Comparison of ENCODE assay signal across 33 cellular contexts in the genomic region with DNA sequence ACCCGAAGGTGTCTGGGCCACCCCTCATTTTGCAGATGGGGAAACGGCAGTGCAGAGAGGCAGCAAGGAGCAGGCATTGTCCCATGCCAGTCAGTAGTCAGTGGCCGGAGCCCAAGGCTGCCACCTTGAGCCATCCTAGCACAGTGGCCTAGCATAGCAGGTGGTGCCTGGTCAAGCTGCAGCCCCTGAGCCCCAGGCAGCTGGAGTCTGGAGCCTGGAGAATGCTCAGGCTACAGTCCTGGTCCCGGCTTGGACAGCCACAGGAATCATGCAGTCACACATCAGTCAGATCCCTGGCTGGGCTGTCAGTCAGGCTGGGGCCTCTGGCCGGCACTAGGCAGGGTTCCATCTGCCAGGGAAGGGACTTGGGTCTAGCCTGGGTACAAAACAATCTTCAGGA. TPM values are rescaled to one million over a fixed set of nuclear protein-coding genes. Genes with fewer than 3 reads are reported as not detected.
"Had no signal": no experiment of that assay in that cellular context is flagged by ENCODE, and none has a peak within 500 bp of the region (broad histone marks: within the 10 kb centered on the region; RNA-seq: fewer than 3 reads in every experiment).

No MANE protein-coding gene starts in this region.

- H3K9me3 ChIP-seq: gastroesophageal sphincter, ovary, upper lobe of left lung had no signal

- H3K27ac Mint-ChIP-seq: activated CD8-positive, alpha-beta memory T cell treated with anti-CD3 and anti-CD28 coated beads, Interleukin-2, amount 10 ng/mL, durations not matched to agents 7 days and 5 days; activated CD8-positive, alpha-beta T cell treated with anti-CD3 and anti-CD28 coated beads, Interleukin-2, amount 10 ng/mL, durations not matched to agents 7 days and 5 days; activated naive CD4-positive, alpha-beta T cell treated with anti-CD3 and anti-CD28 coated beads, Interleukin-2, amount 50 U/mL, for 24 hours; activated naive CD8-positive, alpha-beta T cell treated with anti-CD3 and anti-CD28 coated beads, Interleukin-2, amount 50 U/mL, for 24 hours; activated T-helper 2 cell treated with anti-CD3 and anti-CD28 coated beads, Interferon-gamma antibody, Interleukin-2, Interleukin-4, amounts not matched to agents 10 μg/mL and 5 μg/mL and 100 μg/mL, durations not matched to agents 14 hours and 24 hours and 36 hours; effector memory CD8-positive, alpha-beta T cell; immature natural killer cell; naive B cell; nephron progenitor cell; progenitor cell of endocrine pancreas; stimulated activated effector memory CD8-positive, alpha-beta T cell treated with anti-CD3 and anti-CD28 coated beads, Interleukin-12 subunit alpha, Interleukin-12 subunit beta, amount 100 ng/mL, for 72 hours; stimulated activated naive CD8-positive, alpha-beta T cell treated with anti-CD3 and anti-CD28 coated beads, Interleukin-15, Interleukin-2, amounts not matched to agents 100 ng/mL and 50 ng/mL, for 24 hours; WTC11 had no signal

- H3K27ac ChIP-seq: coronary artery, gastroesophageal sphincter, ovary, upper lobe of left lung had no signal

- H3K36me3 ChIP-seq: gastroesophageal sphincter, ovary, upper lobe of left lung had no signal

- H3K36me3 Mint-ChIP-seq: activated CD8-positive, alpha-beta memory T cell treated with anti-CD3 and anti-CD28 coated beads, Interleukin-2, amount 10 ng/mL, durations not matched to agents 7 days and 5 days; activated naive CD4-positive, alpha-beta T cell treated with anti-CD3 and anti-CD28 coated beads, Interleukin-2, amount 50 U/mL, for 24 hours; immature natural killer cell; naive B cell; stimulated activated effector memory CD8-positive, alpha-beta T cell treated with anti-CD3 and anti-CD28 coated beads, Interleukin-12 subunit alpha, Interleukin-12 subunit beta, amount 100 ng/mL, for 72 hours; WTC11 had no signal

- H3K4me3 ChIP-seq: coronary artery, gastroesophageal sphincter, ovary, upper lobe of left lung had no signal

- H3K4me1 ChIP-seq: gastroesophageal sphincter, upper lobe of left lung had no signal

- H3K9me3 Mint-ChIP-seq: activated naive CD4-positive, alpha-beta T cell treated with anti-CD3 and anti-CD28 coated beads, Interleukin-2, amount 50 U/mL, for 24 hours; activated naive CD8-positive, alpha-beta T cell treated with anti-CD3 and anti-CD28 coated beads, Interleukin-2, amount 50 U/mL, for 24 hours; activated T-helper 2 cell treated with anti-CD3 and anti-CD28 coated beads, Interferon-gamma antibody, Interleukin-2, Interleukin-4, amounts not matched to agents 10 μg/mL and 5 μg/mL and 100 μg/mL, durations not matched to agents 14 hours and 24 hours and 36 hours; effector memory CD8-positive, alpha-beta T cell; immature natural killer cell; stimulated activated effector memory CD8-positive, alpha-beta T cell treated with anti-CD3 and anti-CD28 coated beads, Interleukin-12 subunit alpha, Interleukin-12 subunit beta, amount 100 ng/mL, for 72 hours; stimulated activated naive CD8-positive, alpha-beta T cell treated with anti-CD3 and anti-CD28 coated beads, Interleukin-15, Interleukin-2, amounts not matched to agents 100 ng/mL and 50 ng/mL, for 24 hours; WTC11 had no signal

- ATAC-seq: activated CD8-positive, alpha-beta memory T cell treated with anti-CD3 and anti-CD28 coated beads, Interleukin-2, amount 10 ng/mL, durations not matched to agents 7 days and 5 days; activated CD8-positive, alpha-beta T cell treated with anti-CD3 and anti-CD28 coated beads, Interleukin-2, amount 10 ng/mL, durations not matched to agents 7 days and 5 days; activated naive CD8-positive, alpha-beta T cell treated with anti-CD3 and anti-CD28 coated beads, Interleukin-2, amount 50 U/mL, for 24 hours; effector memory CD8-positive, alpha-beta T cell; gastroesophageal sphincter; left lobe of liver; SK-N-SH treated with all-trans-retinoic acid at 6 μM for 48 hours; stimulated activated effector memory CD8-positive, alpha-beta T cell treated with anti-CD3 and anti-CD28 coated beads, Interleukin-12 subunit alpha, Interleukin-12 subunit beta, amount 100 ng/mL, for 72 hours; WTC11 had no signal

- H3K27me3 ChIP-seq: ovary, upper lobe of left lung had no signal

- H3K4me3 Mint-ChIP-seq: activated CD8-positive, alpha-beta memory T cell treated with anti-CD3 and anti-CD28 coated beads, Interleukin-2, amount 10 ng/mL, durations not matched to agents 7 days and 5 days; activated CD8-positive, alpha-beta T cell treated with anti-CD3 and anti-CD28 coated beads, Interleukin-2, amount 10 ng/mL, durations not matched to agents 7 days and 5 days; activated naive CD4-positive, alpha-beta T cell treated with anti-CD3 and anti-CD28 coated beads, Interleukin-2, amount 50 U/mL, for 24 hours; activated naive CD8-positive, alpha-beta T cell treated with anti-CD3 and anti-CD28 coated beads, Interleukin-2, amount 50 U/mL, for 24 hours; effector memory CD8-positive, alpha-beta T cell; immature natural killer cell; naive B cell; nephron progenitor cell; stimulated activated effector memory CD8-positive, alpha-beta T cell treated with anti-CD3 and anti-CD28 coated beads, Interleukin-12 subunit alpha, Interleukin-12 subunit beta, amount 100 ng/mL, for 72 hours; stimulated activated naive CD8-positive, alpha-beta T cell treated with anti-CD3 and anti-CD28 coated beads, Interleukin-15, Interleukin-2, amounts not matched to agents 100 ng/mL and 50 ng/mL, for 24 hours; WTC11 had no signal

- DNase-seq: activated CD4-positive, alpha-beta T cell treated with anti-CD3 and anti-CD28 coated beads for 1 hour; activated CD4-positive, alpha-beta T cell treated with anti-CD3 and anti-CD28 coated beads, Interleukin-2, amount 50 U/mL, for 1 hour; activated CD8-positive, alpha-beta memory T cell treated with anti-CD3 and anti-CD28 coated beads, Interleukin-2, amount 10 ng/mL, durations not matched to agents 7 days and 5 days; activated CD8-positive, alpha-beta T cell treated with anti-CD3 and anti-CD28 coated beads, Interleukin-2, amount 10 ng/mL, durations not matched to agents 7 days and 5 days; activated naive CD8-positive, alpha-beta T cell treated with anti-CD3 and anti-CD28 coated beads, Interleukin-2, amount 50 U/mL, for 24 hours; activated T-cell treated with anti-CD3 and anti-CD28 coated beads, Interleukin-2, amount 50 U/mL, for 48 hours; effector memory CD8-positive, alpha-beta T cell; erythroblast; hypothalamus; immature natural killer cell; naive B cell; nephron progenitor cell; ovary; retina; stimulated activated CD4-positive, alpha-beta T cell treated with anti-CD3 and anti-CD28 coated beads, Interleukin-2, amount 100 ng/mL, for 48 hours; substantia nigra; T-helper 2 cell; upper lobe of left lung had no signal

- H3K4me1 Mint-ChIP-seq: activated CD8-positive, alpha-beta memory T cell treated with anti-CD3 and anti-CD28 coated beads, Interleukin-2, amount 10 ng/mL, durations not matched to agents 7 days and 5 days; activated naive CD4-positive, alpha-beta T cell treated with anti-CD3 and anti-CD28 coated beads, Interleukin-2, amount 50 U/mL, for 24 hours; activated naive CD8-positive, alpha-beta T cell treated with anti-CD3 and anti-CD28 coated beads, Interleukin-2, amount 50 U/mL, for 24 hours; immature natural killer cell; naive B cell; stimulated activated effector memory CD8-positive, alpha-beta T cell treated with anti-CD3 and anti-CD28 coated beads, Interleukin-12 subunit alpha, Interleukin-12 subunit beta, amount 100 ng/mL, for 72 hours; WTC11 had no signal

RNA-seq across cellular contexts. Expression of a gene that starts 18.6 kb away (rescaled TPM):
- total RNA-seq: activated CD8-positive, alpha-beta memory T cell treated with anti-CD3 and anti-CD28 coated beads, Interleukin-2, amount 10 ng/mL, durations not matched to agents 7 days and 5 days; activated CD8-positive, alpha-beta T cell treated with anti-CD3 and anti-CD28 coated beads, Interleukin-2, amount 10 ng/mL, durations not matched to agents 7 days and 5 days; activated T-helper 2 cell treated with anti-CD3 and anti-CD28 coated beads, Interferon-gamma antibody, Interleukin-2, Interleukin-4, amounts not matched to agents 10 μg/mL and 5 μg/mL and 100 μg/mL, durations not matched to agents 14 hours and 24 hours and 36 hours; bronchial epithelial cell; kidney epithelial cell; left lobe of liver; lung microvascular endothelial cell; mesenteric fat pad; mucosa of gallbladder; upper lobe of left lung had no signal

RNA-seq across cellular contexts. Expression of a gene that starts 33.8 kb away (rescaled TPM):
- total RNA-seq: activated CD8-positive, alpha-beta memory T cell treated with anti-CD3 and anti-CD28 coated beads, Interleukin-2, amount 10 ng/mL, durations not matched to agents 7 days and 5 days; activated CD8-positive, alpha-beta T cell treated with anti-CD3 and anti-CD28 coated beads, Interleukin-2, amount 10 ng/mL, durations not matched to agents 7 days and 5 days; activated T-helper 2 cell treated with anti-CD3 and anti-CD28 coated beads, Interferon-gamma antibody, Interleukin-2, Interleukin-4, amounts not matched to agents 10 μg/mL and 5 μg/mL and 100 μg/mL, durations not matched to agents 14 hours and 24 hours and 36 hours; bronchial epithelial cell; gastroesophageal sphincter; kidney epithelial cell; left lobe of liver; lung microvascular endothelial cell; mesenteric fat pad; mucosa of gallbladder; ovary; progenitor cell of endocrine pancreas; upper lobe of left lung; WTC11 had no signal
- polyA plus RNA-seq: immature natural killer cell, ovary had no signal
